Comparison of ENCODE assay signal across 6 cellular contexts in the genomic region with DNA sequence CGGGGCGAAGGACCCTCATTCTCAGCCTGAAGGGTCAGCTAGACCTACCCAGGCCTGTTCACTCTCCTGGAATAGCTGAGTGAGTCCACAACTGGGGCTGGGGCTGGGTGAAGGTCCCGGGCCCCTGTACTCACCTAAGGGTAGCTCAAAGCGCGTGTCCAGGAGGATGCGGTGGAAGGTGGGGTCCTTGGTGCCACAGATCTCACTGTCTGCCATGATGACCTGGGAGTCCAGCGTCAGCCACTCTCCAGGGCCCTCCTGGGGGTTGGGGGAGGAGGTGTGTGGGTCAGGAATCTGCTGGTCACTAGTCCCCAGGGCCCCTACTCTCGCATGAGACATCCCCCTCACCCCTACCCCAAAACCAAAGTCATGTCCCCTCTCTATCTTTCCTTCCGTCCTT. TPM values are rescaled to one million over a fixed set of nuclear protein-coding genes. Genes with fewer than 3 reads are reported as not detected.
"Had no signal": no experiment of that assay in that cellular context is flagged by ENCODE, and none has a peak within 500 bp of the region (broad histone marks: within the 10 kb centered on the region; RNA-seq: fewer than 3 reads in every experiment).

No MANE protein-coding gene starts in this region.

- H3K4me3 ChIP-seq: K562 had no signal

- H3K27ac ChIP-seq: HL-60 had no signal

- ATAC-seq: HepG2, K562 had no signal

- H3K4me3 Mint-ChIP-seq: IgD-negative memory B cell had no signal

- H3K27ac Mint-ChIP-seq: IgD-negative memory B cell had no signal

- DNase-seq: IMR-90, KBM-7 had no signal

RNA-seq across cellular contexts. Expression of a gene that starts 18.7 kb away (rescaled TPM):
- polyA plus RNA-seq: IgD-negative memory B cell had no signal
